ENCODE assay signal across 8 cellular contexts in the genomic region with DNA sequence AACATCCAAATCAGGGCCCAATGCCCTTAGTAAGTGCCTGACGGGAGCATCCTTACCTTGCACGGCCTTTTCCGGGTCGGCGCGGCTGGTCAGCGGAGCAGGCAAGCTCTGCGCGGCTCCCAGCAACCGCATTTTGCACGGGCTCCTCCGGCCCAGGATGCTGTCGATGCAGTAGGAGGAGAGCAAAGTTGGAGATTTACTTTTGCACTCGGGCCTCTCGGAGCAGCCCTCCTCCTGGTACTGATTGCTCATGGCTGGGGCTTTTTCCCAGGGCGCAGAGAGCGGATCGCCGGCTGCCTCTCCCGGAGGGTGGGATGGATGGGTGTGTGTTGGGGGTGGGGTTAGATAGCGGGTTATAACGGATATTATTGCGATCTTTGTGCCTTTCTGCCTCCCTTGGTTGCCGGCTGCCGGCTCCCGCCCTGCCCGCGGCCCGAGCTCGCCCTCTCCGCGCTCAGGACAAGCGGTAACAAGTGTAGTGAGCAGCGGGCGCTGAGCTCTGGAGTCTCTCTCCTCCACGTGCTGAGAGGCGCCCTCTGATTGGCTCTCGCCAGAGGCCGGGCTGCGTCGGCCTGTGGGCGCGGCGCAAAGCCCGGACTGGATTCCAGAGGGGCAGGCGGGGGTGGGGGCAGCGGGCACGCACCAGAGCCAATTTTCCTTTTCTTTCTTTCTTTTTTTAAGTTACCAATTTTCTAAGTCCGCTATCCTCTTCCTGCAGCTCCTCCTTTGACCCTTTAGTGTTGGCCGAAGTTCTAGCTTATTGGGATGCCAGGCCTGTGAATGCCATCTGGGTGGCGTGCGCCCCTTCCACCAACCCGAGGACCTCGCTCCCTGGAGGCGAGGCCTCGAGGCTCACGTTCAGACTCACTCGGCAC. TPM values are rescaled to one million over a fixed set of nuclear protein-coding genes. Genes with fewer than 3 reads are reported as not detected.
DNase-seq lines count a peak whose midpoint lies in the region; ATAC-seq and TF ChIP-seq lines count a peak whose summit lies in the region.

Gene ARX (minus strand): TSS at position 480 of the 875 bp plus-strand sequence. CDS start 228 bp downstream, at position 252.

- peak within 1 kb of the TSS; percentile 66 for H3K4me3 ChIP-seq in psoas muscle
- H3K4me3 ChIP-seq in PC-3 (ENCODE audit: low read length), result no peak within 1 kb of the TSS

- 7 to 27% (median 8%) methylated on average over 25 to 58 of the region's 58 CpGs for WGBS in psoas muscle, 3 donors

- no peaks in the 10 kb centered on the region for H3K79me2 ChIP-seq in PC-3 (ENCODE audit: low read length)

- H3K27ac ChIP-seq in psoas muscle, result peak within 1 kb of the TSS; percentile 69
- H3K27ac ChIP-seq in PC-3 (ENCODE audit: low read length), result no peak within 1 kb of the TSS

- CTCF ChIA-PET in activated CD4-positive, alpha-beta memory T cell treated with anti-CD3 and anti-CD28 coated beads for 36 hours (lab: Charles Lee), result interaction anchor here (0.6 to 1.3 kb wide), 2 partner anchors 10 to 177 kb away, joined by 3 to 4 read pairs; no protein-coding TSS in a partner anchor
- CTCF ChIA-PET in PC-3 (lab: Charles Lee), result no interaction called here

- peak; percentile 36 for ATAC-seq in HG02884 (IDR thresholded peaks at IDR 0.05; ENCODE audit: unreplicated experiment)
- ATAC-seq in psoas muscle, result peak; percentile 80 to 87 (median 84)
- ATAC-seq in PC-3, result no peak

- H3K36me3 Mint-ChIP-seq in activated CD4-positive, alpha-beta memory T cell treated with anti-CD3 and anti-CD28 coated beads for 36 hours, result no peaks in the 10 kb centered on the region
- no peaks in the 10 kb centered on the region for H3K36me3 Mint-ChIP-seq in glutamatergic neuron (ENCODE audit: unreplicated experiment)

- intact Hi-C loops in activated CD4-positive, alpha-beta memory T cell treated with anti-CD3 and anti-CD28 coated beads for 36 hours (cut with micrococcal nuclease), result loop anchor here (5.0 kb wide), 1 partner anchor 178 kb away; no protein-coding TSS in a partner anchor
- intact Hi-C loops in psoas muscle (cut with DNase I) (loop anchor here in 1 of 2 donors (5.0 to 10.0 kb wide), 3 partner anchors 127 to 261 kb away; no protein-coding TSS in a partner anchor), PC-3 (cut with micrococcal nuclease) (no loop called here)

- no peak within 1 kb of the TSS for H3K4me3 Mint-ChIP-seq in activated CD4-positive, alpha-beta memory T cell treated with anti-CD3 and anti-CD28 coated beads for 36 hours
- H3K4me3 Mint-ChIP-seq in glutamatergic neuron (ENCODE audit: unreplicated experiment), result peak within 1 kb of the TSS; percentile 49

- POLR2A ChIA-PET in activated CD4-positive, alpha-beta memory T cell treated with anti-CD3 and anti-CD28 coated beads for 36 hours (lab: Charles Lee), result no interaction called here
- POLR2A ChIA-PET in PC-3 (lab: Charles Lee; ENCODE audit: unreplicated experiment), result no interaction called here

- H3K4me1 Mint-ChIP-seq in activated CD4-positive, alpha-beta memory T cell treated with anti-CD3 and anti-CD28 coated beads for 36 hours (ENCODE audit: low read depth), result peaks cover 12% of the 10 kb centered on the region
- peaks cover 5% of the 10 kb centered on the region for H3K4me1 Mint-ChIP-seq in glutamatergic neuron (ENCODE audit: low read depth, unreplicated experiment)

- H3K27me3 Mint-ChIP-seq in activated CD4-positive, alpha-beta memory T cell treated with anti-CD3 and anti-CD28 coated beads for 36 hours, result peaks cover 37% of the 10 kb centered on the region
- H3K27me3 Mint-ChIP-seq in glutamatergic neuron (ENCODE audit: unreplicated experiment), result peaks cover 9% of the 10 kb centered on the region

- no peak for TF ChIP-seq CTCF in glutamatergic neuron (IDR thresholded peaks at IDR 0.05; ENCODE audit: partially characterized antibody, unreplicated experiment)
- no peak for TF ChIP-seq CTCF in psoas muscle (IDR thresholded peaks at IDR 0.05)
- no peak for TF ChIP-seq CTCF in PC-3 (conservative IDR thresholded peaks at IDR 0.05; ENCODE audit: low read depth, low read length)

- H3K9ac ChIP-seq in ES-I3 (ENCODE audit: low read depth, low read length), result peak within 1 kb of the TSS; percentile 35; the same call in 1 of the 2 replicates
- H3K9ac ChIP-seq in PC-3 (ENCODE audit: low read length), result no peak within 1 kb of the TSS

- H3K27me3 ChIP-seq in psoas muscle (ENCODE audit: insufficient read depth in 3 of 3, low read length in 2 of 3) (peaks cover 0 to 94% (median 11%) of the 10 kb centered on the region in 3 donors), PC-3 (ENCODE audit: low read length) (peaks cover 68% of the 10 kb centered on the region)

- no peaks in the 10 kb centered on the region for H4K20me1 ChIP-seq in PC-3 (ENCODE audit: low read length)

- H3F3A ChIP-seq in PC-3 (ENCODE audit: low read length, unreplicated experiment), result no peaks in the 10 kb centered on the region

- H3K36me3 ChIP-seq in ES-I3 (ENCODE audit: insufficient read depth, low read length), result no peaks in the 10 kb centered on the region
- no peaks in the 10 kb centered on the region for H3K36me3 ChIP-seq in psoas muscle (ENCODE audit: insufficient read depth in 1 of 2, low read depth in 1 of 2)
- H3K36me3 ChIP-seq in PC-3 (ENCODE audit: low read depth, low read length), result no peaks in the 10 kb centered on the region

- H3K9me3 ChIP-seq in ES-I3 (ENCODE audit: control insufficient read depth, insufficient read depth, low read length) (no peaks in the 10 kb centered on the region), psoas muscle (no peaks in the 10 kb centered on the region), PC-3 (ENCODE audit: low read length) (no peaks in the 10 kb centered on the region)

- BruUV-seq in PC-3 (replicated peaks; lab: Mats Ljungman, UMichigan), result no TSS peak

- H3K4me1 ChIP-seq in ES-I3 (ENCODE audit: insufficient read depth, low read length) (peaks cover 7% of the 10 kb centered on the region), psoas muscle (peaks cover 5% of the 10 kb centered on the region), PC-3 (ENCODE audit: insufficient read depth, low read length) (no peaks in the 10 kb centered on the region)

- no peak within 1 kb of the TSS for H3K4me2 ChIP-seq in PC-3 (ENCODE audit: low read length)

- H3K9me2 ChIP-seq in PC-3 (replicated peaks; ENCODE audit: low read length), result no peaks in the 10 kb centered on the region

- H3K27ac Mint-ChIP-seq in activated CD4-positive, alpha-beta memory T cell treated with anti-CD3 and anti-CD28 coated beads for 36 hours, result no peak within 1 kb of the TSS
- H3K27ac Mint-ChIP-seq in glutamatergic neuron (ENCODE audit: unreplicated experiment), result no peak within 1 kb of the TSS

- H2AFZ ChIP-seq in PC-3 (ENCODE audit: low read length), result no peak within 1 kb of the TSS

- DNase-seq in activated CD4-positive, alpha-beta memory T cell treated with anti-CD3 and anti-CD28 coated beads for 36 hours, result peak; percentile 60
- peak; percentile 76 for DNase-seq in glutamatergic neuron
- DNase-seq in psoas muscle, result peak; percentile 68 to 88
- no peak for DNase-seq in PC-3
- no peak for DNase-seq in DMS79 treated with DMSO at 0.1 percent for 48 hours (lab: John Stamatoyannopoulos, UW)
- DNase-seq in stimulated activated CD8-positive, alpha-beta memory T cell treated with anti-CD3 and anti-CD28 coated beads, Interleukin-4, amount 100 ng/mL, for 48 hours, result no peak

- H3K9me3 Mint-ChIP-seq in activated CD4-positive, alpha-beta memory T cell treated with anti-CD3 and anti-CD28 coated beads for 36 hours, result no peaks in the 10 kb centered on the region
- H3K9me3 Mint-ChIP-seq in glutamatergic neuron (ENCODE audit: unreplicated experiment), result peaks cover 4% of the 10 kb centered on the region

RNA-seq across cellular contexts. Expression of gene ARX, which starts in this region (rescaled TPM):
- total RNA-seq in activated CD4-positive, alpha-beta memory T cell treated with anti-CD3 and anti-CD28 coated beads for 36 hours, result not detected
- total RNA-seq in glutamatergic neuron (ENCODE audit: unreplicated experiment) (0.98 TPM), psoas muscle (10 to 100 TPM in 1 of 4 donors, 1 to 10 TPM in 3; 2.7 to 12.8 (median 3.9) TPM), PC-3 (2014; rRNA removed) (not detected in 2 replicates)
- polyA plus RNA-seq in psoas muscle, result 1 to 10 TPM in 2 of 3 donors, under 1 TPM in 1; 0.64 to 3.0 (median 2.6) TPM

Comparison
In these comparisons a context has a peak if more than half of its experiments do, and no peak if none do; other contexts are left out.
1. Peak in DNase-seq in activated CD4-positive, alpha-beta memory T cell treated with anti-CD3 and anti-CD28 coated beads for 36 hours; RNA of the gene not detected or under 1 TPM.
2. Peak in DNase-seq in glutamatergic neuron; RNA of the gene not detected or under 1 TPM.
3. DNase-seq: peak in psoas muscle (2 of 2); none in PC-3 (single experiment), DMS79 treated with DMSO at 0.1 percent for 48 hours (single experiment) and stimulated activated CD8-positive, alpha-beta memory T cell treated with anti-CD3 and anti-CD28 coated beads, Interleukin-4, amount 100 ng/mL, for 48 hours (single experiment).